In genomic region chr5:40834849-40835787, GRCh38 we compare ENCODE assay signal across 8 cellular contexts. TPM values are rescaled to one million over a fixed set of nuclear protein-coding genes. Genes with fewer than 3 reads are reported as not detected.
DNase-seq lines count a peak whose midpoint lies in the region; TF ChIP-seq lines count a peak whose summit lies in the region.

Gene RPL37 (minus strand): TSS chr5:40835222. CDS start chr5:40835185, 37 bp downstream.

- peaks cover 38% of the 10 kb centered on the region for H3K36me3 ChIP-seq in effector memory CD4-positive, alpha-beta T cell (ENCODE audit: control insufficient read depth, insufficient read depth, low read length)

- no peaks in the 10 kb centered on the region for H3K9me3 ChIP-seq in effector memory CD4-positive, alpha-beta T cell (ENCODE audit: control insufficient read depth, low read length)

- peaks cover 24% of the 10 kb centered on the region for H3K4me1 ChIP-seq in effector memory CD4-positive, alpha-beta T cell (ENCODE audit: control insufficient read depth, insufficient read depth, low read length, poor library complexity, severe bottlenecking)

- H3K27ac ChIP-seq in effector memory CD4-positive, alpha-beta T cell (ENCODE audit: insufficient read depth, low read length, poor library complexity, severe bottlenecking), result peak within 1 kb of the TSS; percentile 92

- peak within 1 kb of the TSS; percentile 66 for H3K4me3 ChIP-seq in effector memory CD4-positive, alpha-beta T cell (ENCODE audit: insufficient read depth, low read depth, low read length, poor library complexity, severe bottlenecking)

- no peaks in the 10 kb centered on the region for H3K27me3 ChIP-seq in effector memory CD4-positive, alpha-beta T cell (replicated peaks; ENCODE audit: control insufficient read depth, insufficient read depth, low read length, poor library complexity, severe bottlenecking)

- TF ChIP-seq CTCF in GM20000 (IDR thresholded peaks at IDR 0.05; ENCODE audit: extremely low read depth, missing control alignments), result no peak

- peak; percentile 93 for DNase-seq in CMK (ENCODE audit: low read depth)
- DNase-seq in GM20000 (ENCODE audit: low spot score), result peak; percentile 88
- DNase-seq in HT-29 (ENCODE audit: low spot score), result peak; percentile 98
- peak; percentile 100 for DNase-seq in NOMO-1 (lab: John Stamatoyannopoulos, UW; ENCODE audit: unreplicated experiment in 2 of 2)
- peak; percentile 80 to 85 (median 81) for DNase-seq in effector memory CD4-positive, alpha-beta T cell
- DNase-seq in medulla oblongata (ENCODE audit: extremely low spot score), result peak; percentile 98
- peak; percentile 85 for DNase-seq in stimulated activated CD8-positive, alpha-beta memory T cell treated with anti-CD3 and anti-CD28 coated beads, Interleukin-12 subunit alpha, Interleukin-12 subunit beta, amount 100 ng/mL, for 1 hour (ENCODE audit: low read depth)

- CTCF ChIA-PET in activated CD8-positive, alpha-beta memory T cell treated with anti-CD3 and anti-CD28 coated beads for 36 hours (lab: Charles Lee), result no interaction called here

- POLR2A ChIA-PET in activated CD8-positive, alpha-beta memory T cell treated with anti-CD3 and anti-CD28 coated beads for 36 hours (lab: Charles Lee), result interaction anchor here (1.3 kb wide), 2 partner anchors 9 to 33 kb away, joined by 3 read pairs; no protein-coding TSS in a partner anchor

RNA-seq across cellular contexts. Expression of gene RPL37, which starts in this region (rescaled TPM):
- 2,122 and 2,883 TPM in 2 replicates for total RNA-seq in HT-29 (2014; rRNA removed; shearing (Covaris generic))
- total RNA-seq in activated CD8-positive, alpha-beta memory T cell treated with anti-CD3 and anti-CD28 coated beads for 36 hours, result 1,000 to 10,000 TPM; 1,602 to 1,650 TPM

Comparison
In these comparisons a context has a peak if more than half of its experiments do, and no peak if none do; other contexts are left out.
1. Peak in every context shown above with its lines: DNase-seq, H3K4me3 ChIP-seq and H3K27ac ChIP-seq.